Comparison of ENCODE assay signal across 26 cellular contexts in genomic region chr5:97778451-97778850, GRCh38.
DNase-seq lines count a peak whose midpoint lies in the region; ATAC-seq, FAIRE-seq and TF ChIP-seq lines count a peak whose summit lies in the region.
"Had no signal": no experiment of that assay in that cellular context is flagged by ENCODE, and none has a peak within 500 bp of the region (broad histone marks: within the 10 kb centered on the region; RNA-seq: fewer than 3 reads in every experiment).

No MANE protein-coding gene starts in this region.

- intact Hi-C loops in kidney (cut with DNase I), result no loop called here

- no peak overlapping the region for H3K9ac ChIP-seq in GM23248
- H3K9ac ChIP-seq in adipocyte (ENCODE audit: low read length), result no peak overlapping the region
- no peak overlapping the region for H3K9ac ChIP-seq in kidney (ENCODE audit: low read length in 2 of 2)
- H3K9ac ChIP-seq in MM.1S (ENCODE audit: low read length), result no peak overlapping the region

- H3K4me2 ChIP-seq in GM23248 (ENCODE audit: unreplicated experiment) (no peak overlapping the region), MM.1S (ENCODE audit: low read depth, low read length) (no peak overlapping the region)

- in situ Hi-C loops in GM23248 (cut with MboI), result no loop called here

- H3K4me3 ChIP-seq in GM23248, result no peak overlapping the region
- H3K4me3 ChIP-seq in adipocyte (ENCODE audit: low read length), result no peak overlapping the region
- no peak overlapping the region for H3K4me3 ChIP-seq in kidney (ENCODE audit: low read length in 2 of 2)
- no peak overlapping the region for H3K4me3 ChIP-seq in MM.1S (ENCODE audit: low read length)

- H4K20me1 ChIP-seq in GM23248 (ENCODE audit: insufficient read depth) (no peaks in the 10 kb centered on the region), MM.1S (ENCODE audit: insufficient read depth, low read length) (no peaks in the 10 kb centered on the region)

- no peaks in the 10 kb centered on the region for H3K4me1 ChIP-seq in GM23248 (ENCODE audit: insufficient read depth)
- no peaks in the 10 kb centered on the region for H3K4me1 ChIP-seq in adipocyte (ENCODE audit: control insufficient read depth, insufficient read depth, low read length)
- no peaks in the 10 kb centered on the region for H3K4me1 ChIP-seq in kidney (ENCODE audit: control insufficient read depth in 1 of 2, insufficient read depth in 1 of 2, low read depth in 1 of 2, low read length in 2 of 2)
- H3K4me1 ChIP-seq in MM.1S (ENCODE audit: low read length), result no peaks in the 10 kb centered on the region
- H3K4me1 ChIP-seq: BE2C had no signal

- ATAC-seq in effector memory CD8-positive, alpha-beta T cell (replicated peaks), result no peak
- ATAC-seq: T-cell had no signal

- no peaks in the 10 kb centered on the region for H3K36me3 Mint-ChIP-seq in effector memory CD8-positive, alpha-beta T cell (ENCODE audit: insufficient read depth)
- H3K36me3 Mint-ChIP-seq: CD14-positive monocyte; CD8-positive, alpha-beta memory T cell; T-cell had no signal

- H2AFZ ChIP-seq in GM23248 (no peak overlapping the region), MM.1S (ENCODE audit: low read length) (no peak overlapping the region)

- no peak overlapping the region for H3K4me3 Mint-ChIP-seq in effector memory CD8-positive, alpha-beta T cell
- H3K4me3 Mint-ChIP-seq: CD14-positive monocyte; CD8-positive, alpha-beta memory T cell; H9; HFFc6; T-cell had no signal

- H3K9me2 ChIP-seq in GM23248 (ENCODE audit: insufficient read depth) (0 out of 2 replicates have a peak, but pooled peaks cover 2% of the 10 kb centered on the region), MM.1S (replicated peaks; ENCODE audit: insufficient read depth, low read length) (no peaks in the 10 kb centered on the region)

- H3K27ac Mint-ChIP-seq in effector memory CD8-positive, alpha-beta T cell, result no peak overlapping the region
- H3K27ac Mint-ChIP-seq: CD14-positive monocyte; CD8-positive, alpha-beta memory T cell; H9; HFFc6; T-cell had no signal

- H3F3A ChIP-seq in GM23248 (ENCODE audit: insufficient read depth) (no peaks in the 10 kb centered on the region), MM.1S (ENCODE audit: insufficient read depth, low read length) (no peaks in the 10 kb centered on the region)

- no peaks in the 10 kb centered on the region for H3K4me1 Mint-ChIP-seq in effector memory CD8-positive, alpha-beta T cell (ENCODE audit: low read depth in 2 of 2)
- H3K4me1 Mint-ChIP-seq: CD14-positive monocyte; CD8-positive, alpha-beta memory T cell; H9; T-cell had no signal

- H3K79me2 ChIP-seq in GM23248 (ENCODE audit: insufficient read depth), result no peaks in the 10 kb centered on the region
- no peaks in the 10 kb centered on the region for H3K79me2 ChIP-seq in MM.1S (ENCODE audit: low read length)

- H3K27me3 Mint-ChIP-seq in effector memory CD8-positive, alpha-beta T cell, result no peaks in the 10 kb centered on the region
- H3K27me3 Mint-ChIP-seq: T-cell had no signal

- H3K36me3 ChIP-seq in GM23248 (ENCODE audit: low read depth) (no peaks in the 10 kb centered on the region), adipocyte (ENCODE audit: control insufficient read depth, insufficient read depth, low read length, severe bottlenecking) (no peaks in the 10 kb centered on the region), kidney (ENCODE audit: control insufficient read depth in 1 of 2, insufficient read depth in 2 of 2, low read length in 2 of 2) (no peaks in the 10 kb centered on the region), MM.1S (replicated peaks; ENCODE audit: insufficient read depth, low read length) (no peaks in the 10 kb centered on the region)
- H3K36me3 ChIP-seq: BE2C had no signal

- H3K9me3 ChIP-seq in GM23248 (ENCODE audit: low read depth) (no peaks in the 10 kb centered on the region), adipocyte (ENCODE audit: control insufficient read depth, low read length) (peaks cover 5% of the 10 kb centered on the region), kidney (ENCODE audit: control insufficient read depth in 1 of 2, low read length in 2 of 2) (peaks cover 0 to 2% of the 10 kb centered on the region in 2 donors), MM.1S (replicated peaks; ENCODE audit: insufficient read depth, low read length) (no peaks in the 10 kb centered on the region)
- H3K9me3 ChIP-seq: BE2C had no signal

- DNase-seq in GM23248 (peak; percentile 6), adipocyte (ENCODE audit: low read depth) (peak; percentile 3), fibroblast of gingiva (ENCODE audit: low read depth) (peak; percentile 66), kidney (no peak), MM.1S (no peak), occipital lobe (lab: John Stamatoyannopoulos, UW) (no peak)
- no peak for DNase-seq in effector memory CD8-positive, alpha-beta T cell
- DNase-seq: BE2C; CD8-positive, alpha-beta memory T cell; DMS 273 treated with DMSO at 0.1 percent for 48 hours; DMS79; H9; HFFc6; KBM-7; MV-4-11; NCI-H1105; NCI-H146; NCI-H2029; NCI-H446 treated with DMSO at 0.1 percent for 48 hours; NCI-H526; SHP77; T-cell had no signal

- H3K27ac ChIP-seq in GM23248 (no peak overlapping the region), kidney (ENCODE audit: low read depth in 2 of 2, low read length in 2 of 2) (no peak overlapping the region), MM.1S (ENCODE audit: low read length) (no peak overlapping the region)
- H3K27ac ChIP-seq: RWPE1 had no signal

- WGBS in GM23248 (ENCODE audit: low coverage in 1 of 2, low lambda C conversion rate in 2 of 2, missing lambda C conversion rate in 2 of 2), 2 experiments, result 63 to 64% methylated on average over 2 of the region's 2 CpGs

- no peak for TF ChIP-seq CTCF in kidney (IDR thresholded peaks at IDR 0.05; ENCODE audit: borderline replicate concordance, extremely low read depth, insufficient read depth)
- TF ChIP-seq CTCF in MM.1S (IDR thresholded peaks at IDR 0.05; ENCODE audit: low read length), result no peak

- FAIRE-seq in kidney (lab: Jason Lieb, UNC), result no peak
- FAIRE-seq: GM19239, HTR-8/SVneo had no signal

- no peaks in the 10 kb centered on the region for H3K27me3 ChIP-seq in GM23248 (replicated peaks; ENCODE audit: insufficient read depth)
- no peaks in the 10 kb centered on the region for H3K27me3 ChIP-seq in adipocyte (replicated peaks; ENCODE audit: control insufficient read depth, insufficient read depth, low read length)
- no peaks in the 10 kb centered on the region for H3K27me3 ChIP-seq in MM.1S (replicated peaks; ENCODE audit: insufficient read depth, low read length)
- H3K27me3 ChIP-seq: BE2C had no signal

- peaks cover 4 to 30% of the 10 kb centered on the region in 2 donors for H3K9me3 Mint-ChIP-seq in effector memory CD8-positive, alpha-beta T cell

Comparison
In these comparisons a context has a peak if more than half of its experiments do, and no peak if none do; other contexts are left out.
1. DNase-seq: peak in GM23248 (single experiment), adipocyte (single experiment) and fibroblast of gingiva (single experiment); none in kidney (single experiment), MM.1S (single experiment), effector memory CD8-positive, alpha-beta T cell (0 of 3) and occipital lobe (single experiment).